ENCODE assay signal across 8 cellular contexts in the genomic region with DNA sequence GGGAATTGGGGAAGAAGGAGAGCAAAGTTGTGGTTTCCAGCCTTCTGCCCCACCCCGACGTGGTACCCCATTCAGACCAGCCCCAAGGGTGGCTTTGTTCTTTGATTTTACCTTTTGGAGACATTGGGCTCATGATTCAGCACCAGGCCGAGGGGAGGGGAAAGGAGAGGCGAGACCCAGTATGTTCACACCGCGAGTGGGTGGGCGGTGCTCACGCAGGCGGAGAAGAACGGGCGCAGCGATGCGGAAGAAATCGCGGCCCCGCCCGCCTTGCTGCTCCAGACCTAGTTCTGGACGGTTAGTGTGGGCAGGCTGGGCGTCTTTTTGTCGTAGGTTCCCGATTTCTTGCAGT. TPM values are rescaled to one million over a fixed set of nuclear protein-coding genes. Genes with fewer than 3 reads are reported as not detected.
DNase-seq lines count a peak whose midpoint lies in the region; ATAC-seq, FAIRE-seq and TF ChIP-seq lines count a peak whose summit lies in the region.

No MANE protein-coding gene starts in this region.

- no peak for FAIRE-seq in frontal cortex (lab: Jason Lieb, UNC)

- H3K9me3 ChIP-seq in CD8-positive, alpha-beta T cell (ENCODE audit: low read length), result no peaks in the 10 kb centered on the region
- H3K9me3 ChIP-seq in OCI-LY7 (ENCODE audit: low read length) (no peaks in the 10 kb centered on the region), neural progenitor cell (ENCODE audit: low read depth) (no peaks in the 10 kb centered on the region)

- DNase-seq in CD8-positive, alpha-beta T cell, result peak in 4 of 7 experiments; percentile 36 to 43 (median 37)
- DNase-seq in HS-27A (ENCODE audit: low read depth) (peak; percentile 14), OCI-LY7 (ENCODE audit: low spot score) (no peak), frontal cortex (ENCODE audit: low spot score in 2 of 2) (peak; percentile 47 to 51), neural progenitor cell (ENCODE audit: low spot score) (peak; percentile 79), substantia nigra (lab: John Stamatoyannopoulos, UW) (peak; percentile 14 to 89 (median 67)), NAMALWA (ENCODE audit: low spot score) (no peak)
- peak in 3 of 4 experiments; percentile 8 to 10 (median 10) for DNase-seq in activated naive CD4-positive, alpha-beta T cell (lab: John Stamatoyannopoulos, UW)

- POLR2A ChIA-PET in CD8-positive, alpha-beta T cell (lab: Charles Lee), result no interaction called here
- POLR2A ChIA-PET in OCI-LY7 (lab: Charles Lee), result no interaction called here

- intact Hi-C loops in CD8-positive, alpha-beta T cell (cut with DNase I, micrococcal nuclease), result no loop called here
- intact Hi-C loops in OCI-LY7 (cut with micrococcal nuclease; ENCODE audit: unreplicated experiment), result no loop called here

- H4K20me1 ChIP-seq in OCI-LY7 (ENCODE audit: insufficient read depth, low read length), result no peaks in the 10 kb centered on the region
- H4K20me1 ChIP-seq in neural progenitor cell (ENCODE audit: low read depth), result no peaks in the 10 kb centered on the region

- H3K9ac ChIP-seq in neural progenitor cell, result peak overlapping the region; percentile 42

- H3K27ac ChIP-seq in CD8-positive, alpha-beta T cell (ENCODE audit: low read depth, low read length), result no peak overlapping the region
- H3K27ac ChIP-seq in OCI-LY7 (ENCODE audit: low read depth, low read length, poor library complexity, severe bottlenecking) (no peak overlapping the region), neural progenitor cell (no peak overlapping the region), substantia nigra (ENCODE audit: low read depth, low read length, poor library complexity, severe bottlenecking) (peak overlapping the region; percentile 94)

- H3K4me3 ChIP-seq in CD8-positive, alpha-beta T cell (ENCODE audit: low read depth, low read length), result peak overlapping the region; percentile 62
- H3K4me3 ChIP-seq in OCI-LY7 (ENCODE audit: low read depth, low read length, poor library complexity, severe bottlenecking) (peak overlapping the region; percentile 54), neural progenitor cell (peak overlapping the region; percentile 76)

- peaks cover 21% of the 10 kb centered on the region for H3F3A ChIP-seq in neural progenitor cell (ENCODE audit: low read depth)

- peak overlapping the region; percentile 66; the same call in 1 of the 2 replicates for H3K4me2 ChIP-seq in OCI-LY7 (ENCODE audit: low read length)
- peak overlapping the region; percentile 79 for H3K4me2 ChIP-seq in neural progenitor cell

- ATAC-seq in CD8-positive, alpha-beta T cell, result peak; percentile 67

- peak overlapping the region; percentile 8; the same call in 1 of the 2 replicates for H2AFZ ChIP-seq in OCI-LY7 (ENCODE audit: low read length)
- H2AFZ ChIP-seq in neural progenitor cell (replicated peaks), result peak overlapping the region; percentile 84

- H3K9me3 Mint-ChIP-seq in CD8-positive, alpha-beta T cell, result no peaks in the 10 kb centered on the region
- no peaks in the 10 kb centered on the region for H3K9me3 Mint-ChIP-seq in neural progenitor cell

- no peaks in the 10 kb centered on the region for H3K79me2 ChIP-seq in OCI-LY7 (ENCODE audit: insufficient read depth, low read depth, low read length)
- no peaks in the 10 kb centered on the region for H3K79me2 ChIP-seq in neural progenitor cell (ENCODE audit: low read depth)

- peak overlapping the region; percentile 78 for H3K4me3 Mint-ChIP-seq in CD8-positive, alpha-beta T cell
- peak overlapping the region; percentile 93 for H3K4me3 Mint-ChIP-seq in neural progenitor cell

- H3K36me3 Mint-ChIP-seq in CD8-positive, alpha-beta T cell, result no peaks in the 10 kb centered on the region
- no peaks in the 10 kb centered on the region for H3K36me3 Mint-ChIP-seq in neural progenitor cell

- H3K4me1 Mint-ChIP-seq in CD8-positive, alpha-beta T cell (ENCODE audit: low read depth), result peaks cover 14% of the 10 kb centered on the region
- H3K4me1 Mint-ChIP-seq in neural progenitor cell, result peaks cover 13% of the 10 kb centered on the region

- no TSS peak for BruUV-seq in OCI-LY7 (replicated peaks; lab: Mats Ljungman, UMichigan)

- no peak for TF ChIP-seq CTCF in CD8-positive, alpha-beta T cell (IDR thresholded peaks at IDR 0.05)
- TF ChIP-seq CTCF in OCI-LY7 (conservative IDR thresholded peaks at IDR 0.05; ENCODE audit: low read length) (no peak), neural progenitor cell (IDR thresholded peaks at IDR 0.05) (no peak)

- CTCF ChIA-PET in CD8-positive, alpha-beta T cell (lab: Charles Lee), result interaction anchor here (1.0 kb wide), 1 partner anchor 12 kb away, joined by 3 read pairs; no protein-coding TSS in a partner anchor
- CTCF ChIA-PET in OCI-LY7 (lab: Charles Lee; ENCODE audit: unreplicated experiment), result no interaction called here

- peaks cover 7% of the 10 kb centered on the region for H3K4me1 ChIP-seq in CD8-positive, alpha-beta T cell (ENCODE audit: insufficient read depth, low read length)
- H3K4me1 ChIP-seq in OCI-LY7 (ENCODE audit: insufficient read depth, low read length, poor library complexity, severe bottlenecking), result peaks cover 6% of the 10 kb centered on the region
- H3K4me1 ChIP-seq in neural progenitor cell, result peaks cover 10% of the 10 kb centered on the region

- no peaks in the 10 kb centered on the region for H3K9me2 ChIP-seq in OCI-LY7 (ENCODE audit: insufficient read depth, low read length)

- H3K27ac Mint-ChIP-seq in CD8-positive, alpha-beta T cell, result no peak overlapping the region
- peak overlapping the region; percentile 74 for H3K27ac Mint-ChIP-seq in neural progenitor cell

- H3K36me3 ChIP-seq in CD8-positive, alpha-beta T cell (ENCODE audit: insufficient read depth, low read length), result no peaks in the 10 kb centered on the region
- no peaks in the 10 kb centered on the region for H3K36me3 ChIP-seq in OCI-LY7 (ENCODE audit: insufficient read depth, low read length)
- H3K36me3 ChIP-seq in neural progenitor cell, result no peaks in the 10 kb centered on the region

- H3K27me3 ChIP-seq in CD8-positive, alpha-beta T cell (ENCODE audit: insufficient read depth, low read length), result no peaks in the 10 kb centered on the region
- peaks cover 32% of the 10 kb centered on the region for H3K27me3 ChIP-seq in neural progenitor cell

- peaks cover 40% of the 10 kb centered on the region for H3K27me3 Mint-ChIP-seq in CD8-positive, alpha-beta T cell (ENCODE audit: low read depth)
- peaks cover 12% of the 10 kb centered on the region for H3K27me3 Mint-ChIP-seq in neural progenitor cell (ENCODE audit: insufficient read depth, low read depth)

RNA-seq across cellular contexts. Expression of gene ATL1, which starts 1.0 kb away (rescaled TPM):
- 1 to 10 TPM; 1.4 to 4.0 TPM for total RNA-seq in CD8-positive, alpha-beta T cell
- 0.28 and 0.82 TPM in 2 replicates for total RNA-seq in OCI-LY7 (2014; rRNA removed; shearing (Covaris generic))
- total RNA-seq in OCI-LY7 (2022), result 1.1 and 1.6 TPM in 2 replicates
- total RNA-seq in frontal cortex, result 95.8 TPM
- 7.3 and 11.8 TPM in 2 replicates for total RNA-seq in neural progenitor cell (ENCODE audit: low replicate concordance)

RNA-seq across cellular contexts. Expression of gene MAP4K5, which starts 28.5 kb away (rescaled TPM):
- 10 to 100 TPM; 32.0 to 32.7 TPM for total RNA-seq in CD8-positive, alpha-beta T cell
- total RNA-seq in OCI-LY7 (2014; rRNA removed; shearing (Covaris generic)), result 44.0 and 49.8 TPM in 2 replicates
- total RNA-seq in OCI-LY7 (2022) (36.7 and 37.6 TPM in 2 replicates), frontal cortex (85.2 TPM), neural progenitor cell (ENCODE audit: low replicate concordance) (114 and 122 TPM in 2 replicates)

Comparison
In these comparisons a context has a peak if more than half of its experiments do, and no peak if none do; other contexts are left out.
1. DNase-seq: peak in CD8-positive, alpha-beta T cell (4 of 7), HS-27A (single experiment), activated naive CD4-positive, alpha-beta T cell (3 of 4), frontal cortex (2 of 2), neural progenitor cell (single experiment) and substantia nigra (49 of 49); none in OCI-LY7 (single experiment) and NAMALWA (single experiment).
2. Peak in every context shown above with its lines, with median percentiles within 50 percentile points of each other: H3K4me3 ChIP-seq.